In genomic region chr4:70613893-70614572, GRCh38 we compare ENCODE assay signal across 7 cellular contexts. TPM values are rescaled to one million over a fixed set of nuclear protein-coding genes. Genes with fewer than 3 reads are reported as not detected.
A peak's percentile ranks its signal among the peaks of the same experiment; 100 is the strongest.
DNase-seq lines count a peak whose midpoint lies in the region; ATAC-seq and TF ChIP-seq lines count a peak whose summit lies in the region.

No MANE protein-coding gene starts in this region.

- 22 to 41% (median 25%) methylated on average over 5 of the region's 5 CpGs for WGBS in stomach, 5 donors

- no peaks in the 10 kb centered on the region for H3K9me3 ChIP-seq in stomach

- H3K4me3 ChIP-seq in fibroblast of the aortic adventitia (ENCODE audit: low read depth, low read length): no peak overlapping the region
- peak overlapping the region; percentile 2 to 34 (median 29) for H3K4me3 ChIP-seq in stomach

- peak overlapping the region in 4 of 5 donors; percentile 29 to 57 (median 46) for H3K27ac ChIP-seq in stomach

- peaks cover 5 to 42% (median 22%) of the 10 kb centered on the region in 4 donors for H3K4me1 ChIP-seq in stomach

- no peaks in the 10 kb centered on the region for H3K36me3 ChIP-seq in stomach

- TF ChIP-seq EP300 in stomach (IDR thresholded peaks at IDR 0.05): no peak

- no peak for TF ChIP-seq POLR2A in stomach (IDR thresholded peaks at IDR 0.05)

- intact Hi-C loops in stomach (cut with DNase I; ENCODE audit: low total_unique reads): no loop called here

- peak; percentile 8 for DNase-seq in fibroblast of the aortic adventitia (ENCODE audit: low read depth)
- no peak for DNase-seq in stomach
- DNase-seq in DMS53 treated with DMSO at 0.1 percent for 48 hours (lab: John Stamatoyannopoulos, UW; ENCODE audit: unreplicated experiment): no peak
- no peak for DNase-seq in stimulated activated CD4-positive, alpha-beta T cell treated with anti-CD3 and anti-CD28 coated beads, Interleukin-1b, Interleukin-23, amount 100 ng/mL, for 48 hours

- peak; percentile 34 for ATAC-seq in GM19397 (IDR thresholded peaks at IDR 0.05; ENCODE audit: unreplicated experiment)
- peak; percentile 25 for ATAC-seq in HG03159 (IDR thresholded peaks at IDR 0.05; ENCODE audit: unreplicated experiment)
- ATAC-seq in HG03097 (IDR thresholded peaks at IDR 0.05; ENCODE audit: low FRiP score, unreplicated experiment): no peak

- no peak for TF ChIP-seq CTCF in fibroblast of the aortic adventitia (IDR thresholded peaks at IDR 0.05; ENCODE audit: insufficient read depth, low read length)
- TF ChIP-seq CTCF in stomach (IDR thresholded peaks at IDR 0.05): no peak

- H3K27me3 ChIP-seq in stomach: no peaks in the 10 kb centered on the region

RNA-seq across cellular contexts. Expression of gene ENAM, which starts 14.5 kb away (rescaled TPM):
- total RNA-seq in fibroblast of the aortic adventitia (ENCODE audit: low replicate concordance) (0.18 TPM in 1 of 2 replicates, not detected in the other), stomach (1 to 10 TPM in 1 of 5 donors, under 1 TPM in 2, not detected in 2; 0.14 to 1.7 (median 0.45) TPM)
- under 1 TPM; 0.20 to 0.92 (median 0.44) TPM for polyA plus RNA-seq in stomach

RNA-seq across cellular contexts. Expression of gene AMBN, which starts 22.0 kb away (rescaled TPM):
- total RNA-seq in fibroblast of the aortic adventitia (ENCODE audit: low replicate concordance) (not detected in 2 replicates), stomach (not detected)
- polyA plus RNA-seq in stomach: not detected

RNA-seq across cellular contexts. Expression of gene JCHAIN, which starts 52.3 kb away (rescaled TPM):
- total RNA-seq in fibroblast of the aortic adventitia (ENCODE audit: low replicate concordance) (0.99 and 18.2 TPM in 2 replicates), stomach (100 to 1,000 TPM in 1 of 5 donors, 10 to 100 TPM in 3, 1 to 10 TPM in 1; 5.5 to 284 (median 25.0) TPM)
- polyA plus RNA-seq in stomach: 100 to 1,000 TPM in 2 of 3 donors, 10 to 100 TPM in 1; 49.4 to 167 (median 136) TPM
